In genomic region chr20:56420940-56421688, GRCh38 we compare ENCODE assay signal across 19 cellular contexts. TPM values are rescaled to one million over a fixed set of nuclear protein-coding genes. Genes with fewer than 3 reads are reported as not detected.
DNase-seq lines count a peak whose midpoint lies in the region; ATAC-seq, FAIRE-seq and TF ChIP-seq lines count a peak whose summit lies in the region.
"Had no signal": no experiment of that assay in that cellular context is flagged by ENCODE, and none has a peak within 500 bp of the region (broad histone marks: within the 10 kb centered on the region; RNA-seq: fewer than 3 reads in every experiment).

No MANE protein-coding gene starts in this region.

- H3K4me2 ChIP-seq in IMR-90 (ENCODE audit: low read depth, low read length) (no peak overlapping the region), astrocyte (ENCODE audit: low read length) (no peak overlapping the region)

- H3K27ac Mint-ChIP-seq in activated CD8-positive, alpha-beta memory T cell treated with anti-CD3 and anti-CD28 coated beads, Interleukin-2, amount 10 ng/mL, durations not matched to agents 7 days and 5 days, result peak overlapping the region; percentile 50
- H3K27ac Mint-ChIP-seq in astrocyte (ENCODE audit: unreplicated experiment), result peak overlapping the region; percentile 30
- peak overlapping the region; percentile 10 to 38 (median 23) for H3K27ac Mint-ChIP-seq in nephron

- peak overlapping the region; percentile 97 for H3K4ac ChIP-seq in IMR-90 (ENCODE audit: low read depth, low read length)

- dilution Hi-C loops in IMR-90 (cut with HindIII; ENCODE audit: low sequenced_read_pairs, unreplicated experiment), result no loop called here

- H3K27me3 ChIP-seq in IMR-90 (ENCODE audit: control insufficient read depth, insufficient read depth, low read length) (no peaks in the 10 kb centered on the region), astrocyte (ENCODE audit: insufficient read depth, low read length) (no peaks in the 10 kb centered on the region)
- H3K27me3 ChIP-seq: esophagus squamous epithelium had no signal

- intact Hi-C loops in IMR-90 (cut with micrococcal nuclease), result no loop called here

- peak overlapping the region; percentile 74 for H3K14ac ChIP-seq in IMR-90 (replicated peaks; ENCODE audit: low read depth, low read length)

- H3K4me3 Mint-ChIP-seq in activated CD8-positive, alpha-beta memory T cell treated with anti-CD3 and anti-CD28 coated beads, Interleukin-2, amount 10 ng/mL, durations not matched to agents 7 days and 5 days, result no peak overlapping the region
- H3K4me3 Mint-ChIP-seq in astrocyte (ENCODE audit: unreplicated experiment), result peak overlapping the region; percentile 40
- no peak overlapping the region for H3K4me3 Mint-ChIP-seq in nephron

- peak overlapping the region; percentile 99 for H2BK20ac ChIP-seq in IMR-90 (ENCODE audit: low read depth, low read length)

- FAIRE-seq in astrocyte (lab: Jason Lieb, UNC) (no peak), HTR-8/SVneo (lab: Jason Lieb, UNC) (no peak)
- FAIRE-seq: D721Med, G401.6, GM12891 had no signal

- H3K18ac ChIP-seq in IMR-90 (ENCODE audit: low read depth, low read length), result peak overlapping the region; percentile 30

- H3K79me2 ChIP-seq in astrocyte (ENCODE audit: insufficient read depth, low read length), result peaks cover 7% of the 10 kb centered on the region

- H2AK5ac ChIP-seq in IMR-90 (ENCODE audit: low read depth, low read length), result peak overlapping the region; percentile 97

- H2AFZ ChIP-seq in IMR-90 (replicated peaks; ENCODE audit: low read length, poor library complexity) (no peak overlapping the region), astrocyte (ENCODE audit: low read depth, low read length) (no peak overlapping the region)

- H4K20me1 ChIP-seq in IMR-90 (ENCODE audit: insufficient read depth, low read length) (no peaks in the 10 kb centered on the region), astrocyte (ENCODE audit: insufficient read depth, low read length) (no peaks in the 10 kb centered on the region)

- H2AK9ac ChIP-seq in IMR-90 (replicated peaks; ENCODE audit: low read depth, low read length, poor library complexity), result peak overlapping the region; percentile 55

- peak overlapping the region; percentile 94; the same call in 2 of the 3 replicates for H2BK15ac ChIP-seq in IMR-90 (ENCODE audit: low read depth, low read length)

- peak overlapping the region; percentile 93 for H2BK5ac ChIP-seq in IMR-90 (ENCODE audit: low read depth, low read length, poor library complexity, severe bottlenecking)

- in situ Hi-C loops in IMR-90 (cut with MboI; ENCODE audit: low sequenced_read_pairs), result no loop called here

- no peak for ATAC-seq in activated CD8-positive, alpha-beta memory T cell treated with anti-CD3 and anti-CD28 coated beads, Interleukin-2, amount 10 ng/mL, durations not matched to agents 7 days and 5 days
- ATAC-seq in IMR-90 (ENCODE audit: low read depth), result no peak
- ATAC-seq in GM19035 (IDR thresholded peaks at IDR 0.05; ENCODE audit: unreplicated experiment), result no peak
- ATAC-seq: right cardiac atrium had no signal

- peaks cover 38% of the 10 kb centered on the region for H3K36me3 Mint-ChIP-seq in activated CD8-positive, alpha-beta memory T cell treated with anti-CD3 and anti-CD28 coated beads, Interleukin-2, amount 10 ng/mL, durations not matched to agents 7 days and 5 days
- H3K36me3 Mint-ChIP-seq in astrocyte (ENCODE audit: low read depth, unreplicated experiment), result peaks cover 2% of the 10 kb centered on the region
- H3K36me3 Mint-ChIP-seq in nephron (ENCODE audit: low read depth), result peaks cover 16% of the 10 kb centered on the region

- CTCF ChIA-PET in activated CD8-positive, alpha-beta memory T cell treated with anti-CD3 and anti-CD28 coated beads, Interleukin-2, amount 10 ng/mL, durations not matched to agents 7 days and 5 days (lab: Charles Lee), result interaction anchor here (1.2 to 3.8 kb wide), 5 partner anchors 8 to 37 kb away, joined by 3 to 19 read pairs (median 4); partner anchors contain the start of gene CASS4
- CTCF ChIA-PET in IMR-90 (lab: Yijun Ruan, JAX), result no interaction called here

- POLR2A ChIA-PET in IMR-90 (lab: Charles Lee; ENCODE audit: unreplicated experiment), result interaction anchor here (0.7 to 1.0 kb wide), 2 partner anchors 9 to 29 kb away, joined by 3 read pairs; partner anchors contain the start of genes AURKA, CASS4 and CSTF1

- peak overlapping the region; percentile 83; the same call in 1 of the 2 replicates for H4K5ac ChIP-seq in IMR-90 (ENCODE audit: low read depth, low read length)

- peak overlapping the region; percentile 83 to 87 for H4K8ac ChIP-seq in IMR-90 (ENCODE audit: low read depth in 2 of 2, low read length in 2 of 2)

- no peak for TF ChIP-seq RAD21 in IMR-90 (IDR thresholded peaks at IDR 0.05; ENCODE audit: low read length)

- no peaks in the 10 kb centered on the region for H3K27me3 Mint-ChIP-seq in activated CD8-positive, alpha-beta memory T cell treated with anti-CD3 and anti-CD28 coated beads, Interleukin-2, amount 10 ng/mL, durations not matched to agents 7 days and 5 days
- H3K27me3 Mint-ChIP-seq in astrocyte (ENCODE audit: low read depth, unreplicated experiment) (peaks cover 2% of the 10 kb centered on the region), nephron (ENCODE audit: low read depth) (no peaks in the 10 kb centered on the region)

- H4K91ac ChIP-seq in IMR-90 (ENCODE audit: insufficient read depth, low read depth, low read length), result peak overlapping the region; percentile 80

- no peaks in the 10 kb centered on the region for H3K9me3 Mint-ChIP-seq in activated CD8-positive, alpha-beta memory T cell treated with anti-CD3 and anti-CD28 coated beads, Interleukin-2, amount 10 ng/mL, durations not matched to agents 7 days and 5 days (ENCODE audit: low read depth)
- H3K9me3 Mint-ChIP-seq in astrocyte (ENCODE audit: unreplicated experiment) (no peaks in the 10 kb centered on the region), nephron (no peaks in the 10 kb centered on the region)

- H3K9ac ChIP-seq in IMR-90 (ENCODE audit: low read depth, low read length) (no peak overlapping the region), astrocyte (ENCODE audit: low read length) (no peak overlapping the region)

- H3K9me3 ChIP-seq in IMR-90 (ENCODE audit: control insufficient read depth, insufficient read depth, low read length) (no peaks in the 10 kb centered on the region), astrocyte (ENCODE audit: insufficient read depth, low read depth, low read length) (no peaks in the 10 kb centered on the region)
- H3K9me3 ChIP-seq: esophagus squamous epithelium had no signal

- H3K79me1 ChIP-seq in IMR-90 (ENCODE audit: low read depth in 1 of 2, low read length in 2 of 2), result peaks cover 35 to 72% of the 10 kb centered on the region in 2 experiments

- H3K36me3 ChIP-seq in IMR-90 (ENCODE audit: control insufficient read depth, insufficient read depth, low read length) (peaks cover 31% of the 10 kb centered on the region), astrocyte (ENCODE audit: insufficient read depth, low read length) (no peaks in the 10 kb centered on the region)
- H3K36me3 ChIP-seq: esophagus squamous epithelium had no signal

- no peak for DNase-seq in activated CD8-positive, alpha-beta memory T cell treated with anti-CD3 and anti-CD28 coated beads, Interleukin-2, amount 10 ng/mL, durations not matched to agents 7 days and 5 days
- DNase-seq in activated CD8-positive, alpha-beta memory T cell treated with anti-CD3 and anti-CD28 coated beads, Interleukin-2, amount 50 U/mL, for 4 hours, result no peak
- DNase-seq in IMR-90 (no peak), astrocyte (ENCODE audit: low read depth) (no peak), RKO (ENCODE audit: low spot score) (no peak), HTR-8/SVneo (ENCODE audit: insufficient read length, low spot score) (no peak)
- DNase-seq: esophagus squamous epithelium, H7, islet precursor cell, NCI-H1694 treated with DMSO at 0.1 percent for 48 hours, nucleus accumbens, right cardiac atrium had no signal

- H3K23ac ChIP-seq in IMR-90 (ENCODE audit: low read depth, low read length), result peak overlapping the region; percentile 75; the same call in 1 of the 2 replicates

- peak overlapping the region; percentile 56 for H3K27ac ChIP-seq in IMR-90 (ENCODE audit: insufficient read depth, low read length)
- H3K27ac ChIP-seq in astrocyte (ENCODE audit: low read depth, low read length), result no peak overlapping the region
- H3K27ac ChIP-seq: esophagus squamous epithelium, RWPE1 had no signal

- BruUV-seq in IMR-90 (replicated peaks; lab: Mats Ljungman, UMichigan), result no TSS peak

- TF ChIP-seq CTCF in IMR-90 (conservative IDR thresholded peaks at IDR 0.05; ENCODE audit: low read depth, low read length) (no peak), astrocyte (IDR thresholded peaks at IDR 0.05; ENCODE audit: insufficient read depth, low read depth, low read length) (no peak), nephron (IDR thresholded peaks at IDR 0.05; ENCODE audit: unreplicated experiment in 3 of 3) (no peak)

- H3K56ac ChIP-seq in IMR-90 (ENCODE audit: extremely low read depth, insufficient read depth, low read length), result peak overlapping the region; percentile 24; the same call in 1 of the 2 replicates

- peaks cover 33% of the 10 kb centered on the region for H3K9me1 ChIP-seq in IMR-90 (ENCODE audit: insufficient read depth, low read length)

- WGBS in IMR-90 (ENCODE audit: extremely low coverage in 2 of 2, insufficient read length in 1 of 2), 2 experiments, result 100% methylated on average over 2 of the region's 11 CpGs; no CpG with 5 or more reads in 1 of the 2 experiments

- TF ChIP-seq POLR2A in IMR-90 (IDR thresholded peaks at IDR 0.05; ENCODE audit: low read depth, low read length), result no peak

- H2BK120ac ChIP-seq in IMR-90 (ENCODE audit: low read depth, low read length), result peak overlapping the region; percentile 99

- H3K4me1 ChIP-seq in IMR-90 (ENCODE audit: control insufficient read depth, insufficient read depth, low read length) (peaks cover 39% of the 10 kb centered on the region), astrocyte (ENCODE audit: insufficient read depth, low read length) (peaks cover 53% of the 10 kb centered on the region)

- H3K4me1 Mint-ChIP-seq in activated CD8-positive, alpha-beta memory T cell treated with anti-CD3 and anti-CD28 coated beads, Interleukin-2, amount 10 ng/mL, durations not matched to agents 7 days and 5 days, result peaks cover 72% of the 10 kb centered on the region
- H3K4me1 Mint-ChIP-seq in astrocyte (ENCODE audit: low read depth, unreplicated experiment) (peaks cover 49% of the 10 kb centered on the region), nephron (peaks cover 26% of the 10 kb centered on the region)

- H3K4me3 ChIP-seq in IMR-90 (ENCODE audit: insufficient read depth, low read depth, low read length), result no peak overlapping the region
- no peak overlapping the region for H3K4me3 ChIP-seq in astrocyte (ENCODE audit: insufficient read depth, low read depth, low read length)
- H3K4me3 ChIP-seq: esophagus squamous epithelium had no signal

RNA-seq across cellular contexts. Expression of gene CASS4, which starts 9.1 kb away (rescaled TPM):
- total RNA-seq in activated CD8-positive, alpha-beta memory T cell treated with anti-CD3 and anti-CD28 coated beads, Interleukin-2, amount 10 ng/mL, durations not matched to agents 7 days and 5 days, result 10 to 100 TPM; 10.9 to 21.8 TPM
- 25.8 and 26.1 TPM in 2 replicates for total RNA-seq in IMR-90 (2012; rRNA removed)
- polyA plus RNA-seq in IMR-90 (2012; rRNA removed), result 26.5 and 29.6 TPM in 2 replicates
- 12.7 and 19.2 TPM in 2 replicates for polyA plus RNA-seq in IMR-90 (2012; cell fraction: cytosol; rRNA removed)
- polyA plus RNA-seq in IMR-90 (2012; cell fraction: nucleus; rRNA removed; ENCODE audit: low replicate concordance), result 28.4 and 44.9 TPM in 2 replicates
- total RNA-seq in astrocyte, result 2.3 and 2.5 TPM in 2 replicates
- total RNA-seq: H7, HT1080 had no signal

RNA-seq across cellular contexts. Expression of gene CSTF1, which starts 28.7 kb away (rescaled TPM):
- total RNA-seq in activated CD8-positive, alpha-beta memory T cell treated with anti-CD3 and anti-CD28 coated beads, Interleukin-2, amount 10 ng/mL, durations not matched to agents 7 days and 5 days, result 10 to 100 TPM; 60.0 to 82.4 TPM
- total RNA-seq in IMR-90 (2012; rRNA removed) (86.4 and 105 TPM in 2 replicates), astrocyte (28.5 and 30.3 TPM in 2 replicates)
- polyA plus RNA-seq in IMR-90 (2012; rRNA removed), result 48.8 and 49.5 TPM in 2 replicates
- 24.3 and 40.6 TPM in 2 replicates for polyA plus RNA-seq in IMR-90 (2012; cell fraction: cytosol; rRNA removed)
- polyA plus RNA-seq in IMR-90 (2012; cell fraction: nucleus; rRNA removed; ENCODE audit: low replicate concordance), result 28.6 and 46.9 TPM in 2 replicates

RNA-seq across cellular contexts. Expression of gene AURKA, which starts 29.1 kb away (rescaled TPM):
- total RNA-seq in activated CD8-positive, alpha-beta memory T cell treated with anti-CD3 and anti-CD28 coated beads, Interleukin-2, amount 10 ng/mL, durations not matched to agents 7 days and 5 days, result 100 to 1,000 TPM; 107 to 123 TPM
- total RNA-seq in IMR-90 (2012; rRNA removed) (83.3 and 88.0 TPM in 2 replicates), astrocyte (10.4 and 14.8 TPM in 2 replicates)
- polyA plus RNA-seq in IMR-90 (2012; rRNA removed), result 63.7 and 68.0 TPM in 2 replicates
- 21.7 and 43.0 TPM in 2 replicates for polyA plus RNA-seq in IMR-90 (2012; cell fraction: cytosol; rRNA removed)
- 13.7 and 69.2 TPM in 2 replicates for polyA plus RNA-seq in IMR-90 (2012; cell fraction: nucleus; rRNA removed; ENCODE audit: low replicate concordance)

RNA-seq across cellular contexts. Expression of gene RTF2, which starts 47.3 kb away (rescaled TPM):
- 100 to 1,000 TPM; 112 to 127 TPM for total RNA-seq in activated CD8-positive, alpha-beta memory T cell treated with anti-CD3 and anti-CD28 coated beads, Interleukin-2, amount 10 ng/mL, durations not matched to agents 7 days and 5 days
- total RNA-seq in IMR-90 (2012; rRNA removed), result 109 and 118 TPM in 2 replicates
- polyA plus RNA-seq in IMR-90 (2012; rRNA removed), result 98.4 and 102 TPM in 2 replicates
- 73.2 and 76.9 TPM in 2 replicates for polyA plus RNA-seq in IMR-90 (2012; cell fraction: cytosol; rRNA removed)
- polyA plus RNA-seq in IMR-90 (2012; cell fraction: nucleus; rRNA removed; ENCODE audit: low replicate concordance), result 59.0 and 86.9 TPM in 2 replicates
- 76.5 and 81.4 TPM in 2 replicates for total RNA-seq in astrocyte
